ENCODE assay signal across 21 cellular contexts in genomic region chr1:59199734-59200376, GRCh38.
DNase-seq lines count a peak whose midpoint lies in the region; ATAC-seq, FAIRE-seq and TF ChIP-seq lines count a peak whose summit lies in the region.
"Had no signal": no experiment of that assay in that cellular context is flagged by ENCODE, and none has a peak within 500 bp of the region (broad histone marks: within the 10 kb centered on the region; RNA-seq: fewer than 3 reads in every experiment).

No MANE protein-coding gene starts in this region.

- H3K27ac Mint-ChIP-seq in activated CD8-positive, alpha-beta T cell treated with anti-CD3 and anti-CD28 coated beads for 36 hours = no peak overlapping the region
- H3K27ac Mint-ChIP-seq: activated T-helper 2 cell treated with anti-CD3 and anti-CD28 coated beads, Interferon-gamma antibody, Interleukin-2, Interleukin-4, amounts not matched to agents 10 μg/mL and 5 μg/mL and 100 μg/mL, durations not matched to agents 14 hours and 24 hours and 36 hours; CD4-positive, CD25-positive, alpha-beta regulatory T cell; effector memory CD8-positive, alpha-beta T cell; naive thymus-derived CD4-positive, alpha-beta T cell had no signal

- no peaks in the 10 kb centered on the region for H3K36me3 Mint-ChIP-seq in activated CD8-positive, alpha-beta T cell treated with anti-CD3 and anti-CD28 coated beads for 36 hours (ENCODE audit: low read depth)
- H3K36me3 Mint-ChIP-seq: CD4-positive, CD25-positive, alpha-beta regulatory T cell had no signal

- H3K27me3 Mint-ChIP-seq in activated CD8-positive, alpha-beta T cell treated with anti-CD3 and anti-CD28 coated beads for 36 hours = peaks cover 2% of the 10 kb centered on the region

- peaks cover 4% of the 10 kb centered on the region for H3K9me3 ChIP-seq in psoas muscle

- 75 to 90% (median 77%) methylated on average over 3 of the region's 3 CpGs for WGBS in psoas muscle, 3 donors

- no peak for FAIRE-seq in D721Med (lab: Jason Lieb, UNC)

- intact Hi-C loops in psoas muscle (cut with DNase I) = loop anchor here in 1 of 2 donors (5.0 kb wide), 1 partner anchor 92 kb away; no protein-coding TSS in a partner anchor
- intact Hi-C loops in activated CD8-positive, alpha-beta T cell treated with anti-CD3 and anti-CD28 coated beads for 36 hours (cut with micrococcal nuclease) = no loop called here

- H3K4me3 ChIP-seq in psoas muscle = no peak overlapping the region
- H3K4me3 ChIP-seq: GM23248, right atrium auricular region, tibial artery had no signal

- peak overlapping the region; percentile 82 for H3K27ac ChIP-seq in psoas muscle
- H3K27ac ChIP-seq: GM23248, right atrium auricular region, WERI-Rb-1 had no signal

- no peaks in the 10 kb centered on the region for H3K4me1 Mint-ChIP-seq in activated CD8-positive, alpha-beta T cell treated with anti-CD3 and anti-CD28 coated beads for 36 hours (ENCODE audit: low read depth)

- H3K4me3 Mint-ChIP-seq in activated CD8-positive, alpha-beta T cell treated with anti-CD3 and anti-CD28 coated beads for 36 hours = no peak overlapping the region
- H3K4me3 Mint-ChIP-seq: CD4-positive, CD25-positive, alpha-beta regulatory T cell; effector memory CD8-positive, alpha-beta T cell; naive thymus-derived CD4-positive, alpha-beta T cell had no signal

- DNase-seq in NCI-H1417 treated with DMSO at 0.1 percent for 48 hours (lab: John Stamatoyannopoulos, UW) (peak; percentile 62), NCI-H2227 (lab: John Stamatoyannopoulos, UW; ENCODE audit: unreplicated experiment) (peak; percentile 22), SW480 (ENCODE audit: low spot score) (peak; percentile 14), psoas muscle (no peak), D721Med (ENCODE audit: insufficient read length, low spot score) (no peak)
- DNase-seq in activated CD8-positive, alpha-beta T cell treated with anti-CD3 and anti-CD28 coated beads for 36 hours = no peak
- DNase-seq: activated CD8-positive, alpha-beta memory T cell treated with anti-CD3 and anti-CD28 coated beads, Interleukin-2, amount 50 U/mL, for 4 hours; CD4-positive, CD25-positive, alpha-beta regulatory T cell; effector memory CD8-positive, alpha-beta T cell; GM23248; naive thymus-derived CD4-positive, alpha-beta T cell; NCI-H446; stimulated activated CD4-positive, alpha-beta T cell treated with anti-CD3 and anti-CD28 coated beads, Interleukin-4, amount 100 ng/mL, for 4 hours; stimulated activated naive CD8-positive, alpha-beta T cell treated with anti-CD3 and anti-CD28 coated beads, Interleukin-15, Interleukin-2, amounts not matched to agents 100 U/mL and 50 U/mL, for 24 hours; tibial artery; WERI-Rb-1 had no signal

- POLR2A ChIA-PET in activated CD8-positive, alpha-beta T cell treated with anti-CD3 and anti-CD28 coated beads for 36 hours (lab: Charles Lee) = no interaction called here

- H3K36me3 ChIP-seq in psoas muscle (ENCODE audit: insufficient read depth in 1 of 2, low read depth in 1 of 2) = peaks cover 0 to 8% of the 10 kb centered on the region in 2 donors
- H3K36me3 ChIP-seq: right atrium auricular region, tibial artery, WERI-Rb-1 had no signal

- CTCF ChIA-PET in activated CD8-positive, alpha-beta T cell treated with anti-CD3 and anti-CD28 coated beads for 36 hours (lab: Charles Lee) = interaction anchor here (2.4 kb wide), 1 partner anchor 499 kb away, joined by 6 read pairs; no protein-coding TSS in a partner anchor

- H3K9me3 Mint-ChIP-seq in activated CD8-positive, alpha-beta T cell treated with anti-CD3 and anti-CD28 coated beads for 36 hours = no peaks in the 10 kb centered on the region

- no peaks in the 10 kb centered on the region for H3K27me3 ChIP-seq in psoas muscle (ENCODE audit: insufficient read depth in 3 of 3, low read length in 2 of 3)
- H3K27me3 ChIP-seq: right atrium auricular region, tibial artery had no signal

- TF ChIP-seq CTCF in psoas muscle (IDR thresholded peaks at IDR 0.05) (no peak), D721Med (IDR thresholded peaks at IDR 0.05; ENCODE audit: insufficient read depth, missing control alignments) (no peak)
- TF ChIP-seq CTCF in activated CD8-positive, alpha-beta T cell treated with anti-CD3 and anti-CD28 coated beads for 36 hours (IDR thresholded peaks at IDR 0.05) = no peak

- H3K4me1 ChIP-seq in psoas muscle = peaks cover 14% of the 10 kb centered on the region

- no peak for ATAC-seq in psoas muscle
- no peak for ATAC-seq in HG03175 (IDR thresholded peaks at IDR 0.05; ENCODE audit: unreplicated experiment)
- ATAC-seq in GM19467 (IDR thresholded peaks at IDR 0.05; ENCODE audit: unreplicated experiment) = no peak
- no peak for ATAC-seq in activated CD8-positive, alpha-beta T cell treated with anti-CD3 and anti-CD28 coated beads for 36 hours
- ATAC-seq: effector memory CD8-positive, alpha-beta T cell; naive thymus-derived CD4-positive, alpha-beta T cell; SK-N-SH treated with all-trans-retinoic acid at 6 μM for 48 hours; stimulated activated naive CD8-positive, alpha-beta T cell treated with anti-CD3 and anti-CD28 coated beads, Interleukin-15, Interleukin-2, amounts not matched to agents 100 U/mL and 50 U/mL, for 24 hours had no signal

Comparison
In these comparisons a context has a peak if more than half of its experiments do, and no peak if none do; other contexts are left out.
1. DNase-seq: peak in NCI-H1417 treated with DMSO at 0.1 percent for 48 hours (single experiment), NCI-H2227 (single experiment) and SW480 (single experiment); none in psoas muscle (0 of 2), D721Med (single experiment) and activated CD8-positive, alpha-beta T cell treated with anti-CD3 and anti-CD28 coated beads for 36 hours (single experiment).